In genomic region chr17:79483122-79483521, GRCh38 we compare ENCODE assay signal across 1 cellular context.
TF ChIP-seq lines count a peak whose summit lies in the region.

No MANE protein-coding gene starts in this region.

TF ChIP-seq in GM23338, 12 proteins besides CTCF, POLR2A, EP300 and RAD21 (continued from another document):
- no peak for TF ChIP-seq ZNF462 (CRISPR knock-in tag; IDR thresholded peaks at IDR 0.05)
- no peak for TF ChIP-seq ZNF114 (CRISPR knock-in tag; IDR thresholded peaks at IDR 0.05)
- no peak for TF ChIP-seq REST (IDR thresholded peaks at IDR 0.05; ENCODE audit: unreplicated experiment)
- TF ChIP-seq STAT1 (IDR thresholded peaks at IDR 0.05; ENCODE audit: unreplicated experiment): no peak
- no peak for TF ChIP-seq EZH2phosphoT487 (IDR thresholded peaks at IDR 0.05; ENCODE audit: unreplicated experiment)
- TF ChIP-seq POLR2AphosphoS5 (IDR thresholded peaks at IDR 0.05; ENCODE audit: low read depth): no peak
- no peak for TF ChIP-seq NANOG (IDR thresholded peaks at IDR 0.05; ENCODE audit: borderline replicate concordance)
- no peak for TF ChIP-seq JUNB (IDR thresholded peaks at IDR 0.05; ENCODE audit: unreplicated experiment)
- no peak for TF ChIP-seq CREB1 (CRISPR knock-in tag; IDR thresholded peaks at IDR 0.05; ENCODE audit: low read depth)
- no peak for TF ChIP-seq EZH2 (IDR thresholded peaks at IDR 0.05; ENCODE audit: low read depth, unreplicated experiment)
